Comparison of ENCODE assay signal across 8 cellular contexts in the genomic region with DNA sequence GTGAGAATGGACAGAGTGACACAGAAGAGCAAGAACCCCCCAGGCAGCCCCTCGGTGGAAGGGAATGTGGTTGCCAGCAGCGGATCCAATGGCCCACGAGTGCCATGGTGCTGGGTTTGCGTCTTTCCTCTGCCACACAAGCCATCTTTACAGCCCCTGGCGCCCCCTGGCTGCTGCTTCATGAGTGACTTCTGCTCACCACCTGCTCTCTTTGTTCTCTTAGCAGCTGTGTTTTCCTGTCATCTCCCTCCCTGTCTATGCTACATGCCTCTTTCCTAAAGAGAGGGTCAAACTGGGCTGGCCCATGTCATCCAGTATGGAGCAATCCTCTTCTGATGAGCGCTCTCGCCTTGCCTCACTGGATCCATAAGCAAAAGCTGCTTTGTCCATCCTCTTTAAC.
DNase-seq lines count a peak whose midpoint lies in the region; ATAC-seq and TF ChIP-seq lines count a peak whose summit lies in the region.

No MANE protein-coding gene starts in this region.

- H3K4me3 ChIP-seq in cardiac fibroblast (replicated peaks in 1 of 2; ENCODE audit: low read depth in 2 of 2, low read length in 2 of 2) (no peak overlapping the region), stomach (no peak overlapping the region)

- intact Hi-C loops in stomach (cut with DNase I; ENCODE audit: low total_unique reads): no loop called here

- in situ Hi-C loops in GM13977 (cut with MboI; ENCODE audit: low pct_unique_long_range_greater_than_20kb, low sequenced_read_pairs, unreplicated experiment): no loop called here

- DNase-seq in AML-193 (lab: John Stamatoyannopoulos, UW) (peak; percentile 43 to 57), GM13977 (ENCODE audit: low spot score) (peak; percentile 14), NCI-H526 (lab: John Stamatoyannopoulos, UW) (peak; percentile 4 to 72), cardiac fibroblast (ENCODE audit: low read depth in 2 of 2) (peak; percentile 11 to 47), midbrain (lab: John Stamatoyannopoulos, UW) (peak; percentile 45), stomach (no peak), DMS79 treated with DMSO at 0.1 percent for 48 hours (lab: John Stamatoyannopoulos, UW) (no peak)

- peak; percentile 48 for TF ChIP-seq CTCF in GM13977 (IDR thresholded peaks at IDR 0.05; ENCODE audit: extremely low read depth, insufficient read depth, missing control alignments)
- TF ChIP-seq CTCF in cardiac fibroblast (IDR thresholded peaks at IDR 0.05; ENCODE audit: low read depth, low read length): peak; percentile 23
- peak in 1 of 7 experiments; percentile 11 for TF ChIP-seq CTCF in stomach (IDR thresholded peaks at IDR 0.05)

- peaks cover 0 to 4% (median 0%) of the 10 kb centered on the region in 3 donors for H3K27me3 ChIP-seq in stomach

- no peaks in the 10 kb centered on the region for H3K36me3 ChIP-seq in stomach

- TF ChIP-seq POLR2A in stomach (IDR thresholded peaks at IDR 0.05): no peak

- no peaks in the 10 kb centered on the region for H3K9me3 ChIP-seq in stomach

- ATAC-seq in HG02884 (IDR thresholded peaks at IDR 0.05; ENCODE audit: unreplicated experiment): no peak

- H3K4me1 ChIP-seq in stomach: no peaks in the 10 kb centered on the region

- no peak overlapping the region for H3K27ac ChIP-seq in stomach

- TF ChIP-seq EP300 in stomach (IDR thresholded peaks at IDR 0.05): no peak

- 54 to 69% (median 66%) methylated on average over 7 of the region's 7 CpGs for WGBS in stomach, 5 donors

Comparison
In these comparisons a context has a peak if more than half of its experiments do, and no peak if none do; other contexts are left out.
1. DNase-seq: peak in AML-193 (2 of 2), GM13977 (single experiment), NCI-H526 (2 of 2), cardiac fibroblast (2 of 2) and midbrain (single experiment); none in stomach (single experiment) and DMS79 treated with DMSO at 0.1 percent for 48 hours (single experiment).